Comparison of ENCODE assay signal across 13 cellular contexts in genomic region chr3:73192036-73192738, GRCh38.
DNase-seq lines count a peak whose midpoint lies in the region; ATAC-seq and TF ChIP-seq lines count a peak whose summit lies in the region.
"Had no signal": no experiment of that assay in that cellular context is flagged by ENCODE, and none has a peak within 500 bp of the region (broad histone marks: within the 10 kb centered on the region; RNA-seq: fewer than 3 reads in every experiment).

No MANE protein-coding gene starts in this region.

- in situ Hi-C loops in astrocyte of the cerebellum (cut with HindIII; ENCODE audit: low sequenced_read_pairs), result no loop called here

- H3K9me3 Mint-ChIP-seq in neural crest cell, result peaks cover 6% of the 10 kb centered on the region

- no peaks in the 10 kb centered on the region for H3K27me3 Mint-ChIP-seq in neural crest cell (ENCODE audit: low read depth)
- H3K27me3 Mint-ChIP-seq: activated naive CD4-positive, alpha-beta T cell treated with anti-CD3 and anti-CD28 coated beads, Interleukin-2, amount 10 ng/mL, durations not matched to agents 7 days and 5 days had no signal

- no peaks in the 10 kb centered on the region for H3K36me3 Mint-ChIP-seq in neural crest cell (ENCODE audit: low read depth)
- H3K36me3 Mint-ChIP-seq: activated naive CD4-positive, alpha-beta T cell treated with anti-CD3 and anti-CD28 coated beads, Interleukin-2, amount 10 ng/mL, durations not matched to agents 7 days and 5 days had no signal

- ATAC-seq in HG02938 (IDR thresholded peaks at IDR 0.05; ENCODE audit: unreplicated experiment), result no peak

- H3K4me1 Mint-ChIP-seq in neural crest cell, result no peaks in the 10 kb centered on the region
- H3K4me1 Mint-ChIP-seq: activated naive CD4-positive, alpha-beta T cell treated with anti-CD3 and anti-CD28 coated beads, Interleukin-2, amount 10 ng/mL, durations not matched to agents 7 days and 5 days had no signal

- H3K27me3 ChIP-seq in dorsolateral prefrontal cortex, result no peaks in the 10 kb centered on the region
- H3K27me3 ChIP-seq: spleen had no signal

- no peak overlapping the region for H3K27ac Mint-ChIP-seq in neural crest cell (ENCODE audit: unreplicated experiment)
- H3K27ac Mint-ChIP-seq: activated naive CD4-positive, alpha-beta T cell treated with anti-CD3 and anti-CD28 coated beads, Interleukin-2, amount 10 ng/mL, durations not matched to agents 7 days and 5 days had no signal

- no peak overlapping the region for H3K27ac ChIP-seq in caudate nucleus (ENCODE audit: low read depth, low read length)
- H3K27ac ChIP-seq in dorsolateral prefrontal cortex, result no peak overlapping the region
- H3K27ac ChIP-seq: spleen had no signal

- peak; percentile 39; the same call in 1 of the 2 replicates for TF ChIP-seq CTCF in LNCAP (IDR thresholded peaks at IDR 0.05)
- peak; percentile 21 for TF ChIP-seq CTCF in astrocyte of the cerebellum (IDR thresholded peaks at IDR 0.05; ENCODE audit: low read depth, low read length, missing control alignments)
- TF ChIP-seq CTCF in neural crest cell (conservative IDR thresholded peaks at IDR 0.05), result peak; percentile 42
- peak in 4 of 56 donors; percentile 5 to 12 (median 10) for TF ChIP-seq CTCF in dorsolateral prefrontal cortex (IDR thresholded peaks at IDR 0.05 in 54 of 56, conservative IDR thresholded peaks at IDR 0.05 in 2 of 56; ENCODE audit: low read depth in 1 of 56, partially characterized antibody in 56 of 56)

- intact Hi-C loops in dorsolateral prefrontal cortex (cut with DNase I), result no loop called here

- H3K4me3 ChIP-seq in astrocyte of the cerebellum (ENCODE audit: low read depth, low read length), result no peak overlapping the region
- no peak overlapping the region for H3K4me3 ChIP-seq in dorsolateral prefrontal cortex
- H3K4me3 ChIP-seq: spleen had no signal

- H3K4me3 Mint-ChIP-seq in neural crest cell, result no peak overlapping the region
- H3K4me3 Mint-ChIP-seq: activated naive CD4-positive, alpha-beta T cell treated with anti-CD3 and anti-CD28 coated beads, Interleukin-2, amount 10 ng/mL, durations not matched to agents 7 days and 5 days had no signal

- peak; percentile 52 for DNase-seq in NCI-H748 (lab: John Stamatoyannopoulos, UW; ENCODE audit: unreplicated experiment)
- DNase-seq in NCI-H748 treated with DMSO at 0.1 percent for 48 hours (lab: John Stamatoyannopoulos, UW), result no peak
- no peak for DNase-seq in astrocyte of the cerebellum (ENCODE audit: low read depth)
- no peak for DNase-seq in neural crest cell (ENCODE audit: low read depth, low spot score)
- no peak for DNase-seq in caudate nucleus (lab: John Stamatoyannopoulos, UW)
- DNase-seq in dorsolateral prefrontal cortex, result no peak
- DNase-seq: activated CD4-positive, alpha-beta T cell treated with anti-CD3 and anti-CD28 coated beads for 4 hours; activated naive CD4-positive, alpha-beta T cell treated with anti-CD3 and anti-CD28 coated beads, Interleukin-2, amount 10 ng/mL, durations not matched to agents 7 days and 5 days; effector CD4-positive, alpha-beta T cell; hippocampal formation; spleen had no signal
